Comparison of ENCODE assay signal across 18 cellular contexts in the genomic region with DNA sequence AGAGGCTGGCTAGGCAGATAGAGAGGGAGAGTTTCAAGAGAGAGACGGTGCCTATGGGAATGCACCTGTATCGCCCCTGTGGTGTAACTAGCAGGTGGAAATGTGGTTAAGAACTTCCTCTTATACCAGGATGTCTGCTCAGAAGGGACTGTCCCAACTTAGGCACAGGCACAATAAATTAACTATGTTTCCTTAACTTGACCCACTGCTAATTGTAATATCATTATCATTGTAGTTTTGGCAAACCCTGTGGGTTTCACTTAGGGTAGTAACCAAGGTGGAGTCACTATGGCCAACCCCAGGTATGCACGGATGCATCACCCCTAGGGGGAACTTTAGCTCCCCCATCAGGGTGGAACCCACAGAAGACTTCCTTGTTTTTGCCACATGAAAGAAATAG.
DNase-seq lines count a peak whose midpoint lies in the region; ATAC-seq and TF ChIP-seq lines count a peak whose summit lies in the region.
"Had no signal": no experiment of that assay in that cellular context is flagged by ENCODE, and none has a peak within 500 bp of the region (broad histone marks: within the 10 kb centered on the region; RNA-seq: fewer than 3 reads in every experiment).

No MANE protein-coding gene starts in this region.

- H3F3A ChIP-seq in SU-DHL-6 (ENCODE audit: insufficient read depth) = no peaks in the 10 kb centered on the region

- no peak for DNase-seq in activated T-cell treated with anti-CD3 and anti-CD28 coated beads, Interleukin-2, amount 50 U/mL, for 4 hours
- no peak for DNase-seq in activated T-cell treated with anti-CD3 and anti-CD28 coated beads, Interleukin-2, amount 50 U/mL, for 24 hours
- DNase-seq in MG63 (no peak), occipital lobe (lab: John Stamatoyannopoulos, UW) (no peak), COLO668 (lab: John Stamatoyannopoulos, UW; ENCODE audit: unreplicated experiment) (no peak)
- DNase-seq: NCI-H1105; NCI-H446 treated with DMSO at 0.1 percent for 48 hours; Peyer's patch; stimulated activated CD4-positive, alpha-beta T cell treated with anti-CD3 and anti-CD28 coated beads, Interleukin-12 subunit alpha, Interleukin-12 subunit beta, amount 100 ng/mL, for 4 hours; T-helper 1 cell had no signal

- H3K9me2 ChIP-seq in SU-DHL-6 (replicated peaks; ENCODE audit: insufficient read depth, low read length) = no peaks in the 10 kb centered on the region; the same call in 1 of the 2 replicates

- H3K36me3 ChIP-seq in SU-DHL-6 (ENCODE audit: low read length) (peaks cover 3% of the 10 kb centered on the region; the same call in 1 of the 2 replicates), MG63 (no peaks in the 10 kb centered on the region)
- H3K36me3 ChIP-seq: Peyer's patch had no signal

- peaks cover 10% of the 10 kb centered on the region for H3K4me1 Mint-ChIP-seq in activated T-cell treated with anti-CD3 and anti-CD28 coated beads, Interleukin-2, amount 50 U/mL, for 4 hours (ENCODE audit: low read depth)
- H3K4me1 Mint-ChIP-seq in activated T-cell treated with anti-CD3 and anti-CD28 coated beads, Interleukin-2, amount 50 U/mL, for 24 hours (ENCODE audit: low read depth) = peaks cover 8% of the 10 kb centered on the region
- H3K4me1 Mint-ChIP-seq: brain had no signal

- TF ChIP-seq CTCF in SU-DHL-6 (IDR thresholded peaks at IDR 0.05; ENCODE audit: insufficient read depth, low read length, poor library complexity, severe bottlenecking) = no peak

- no peak overlapping the region for H2AFZ ChIP-seq in SU-DHL-6 (ENCODE audit: low read depth, low read length, severe bottlenecking)
- H2AFZ ChIP-seq: parathyroid adenoma had no signal

- H3K9me3 ChIP-seq in SU-DHL-6 (ENCODE audit: insufficient read depth, low read length) (peaks cover 14% of the 10 kb centered on the region), MG63 (no peaks in the 10 kb centered on the region; the same call in 1 of the 2 replicates)
- H3K9me3 ChIP-seq: Peyer's patch had no signal

- ATAC-seq in activated T-cell treated with anti-CD3 and anti-CD28 coated beads, Interleukin-2, amount 50 U/mL, for 4 hours = peak; percentile 27 to 59
- ATAC-seq in HG02852 (IDR thresholded peaks at IDR 0.05; ENCODE audit: unreplicated experiment) = peak; percentile 76
- ATAC-seq in HG03025 (IDR thresholded peaks at IDR 0.05; ENCODE audit: low FRiP score, unreplicated experiment) = no peak

- H3K79me2 ChIP-seq in SU-DHL-6 (ENCODE audit: insufficient read depth, low read length) = no peaks in the 10 kb centered on the region
- H3K79me2 ChIP-seq: parathyroid adenoma had no signal

- no peaks in the 10 kb centered on the region for H4K20me1 ChIP-seq in SU-DHL-6 (ENCODE audit: low read depth, low read length)

- no peaks in the 10 kb centered on the region for H3K9me3 Mint-ChIP-seq in activated T-cell treated with anti-CD3 and anti-CD28 coated beads, Interleukin-2, amount 50 U/mL, for 4 hours
- no peaks in the 10 kb centered on the region for H3K9me3 Mint-ChIP-seq in activated T-cell treated with anti-CD3 and anti-CD28 coated beads, Interleukin-2, amount 50 U/mL, for 24 hours
- H3K9me3 Mint-ChIP-seq: activated T-helper 1 cell treated with anti-CD3 and anti-CD28 coated beads, Interleukin-12 subunit alpha, Interleukin-12 subunit beta, Interleukin-2, Interleukin-4 antibody, amounts not matched to agents 30 ng/mL and 10 ng/mL and 1 ng/mL, durations not matched to agents 14 hours and 24 hours and 36 hours had no signal

- no peaks in the 10 kb centered on the region for H3K36me3 Mint-ChIP-seq in activated T-cell treated with anti-CD3 and anti-CD28 coated beads, Interleukin-2, amount 50 U/mL, for 4 hours (ENCODE audit: insufficient read depth)
- H3K36me3 Mint-ChIP-seq in activated T-cell treated with anti-CD3 and anti-CD28 coated beads, Interleukin-2, amount 50 U/mL, for 24 hours (ENCODE audit: low read depth) = no peaks in the 10 kb centered on the region
- H3K36me3 Mint-ChIP-seq: mesothelial cell of epicardium, type B pancreatic cell had no signal

- H3K4me3 ChIP-seq in SU-DHL-6 (ENCODE audit: insufficient read depth, low read length, poor library complexity, severe bottlenecking) (no peak overlapping the region), MG63 (no peak overlapping the region)
- H3K4me3 ChIP-seq: Peyer's patch had no signal

- H3K4me2 ChIP-seq in SU-DHL-6 (ENCODE audit: low read depth, low read length, poor library complexity, severe bottlenecking) = no peak overlapping the region

- H3K27ac Mint-ChIP-seq in activated T-cell treated with anti-CD3 and anti-CD28 coated beads, Interleukin-2, amount 50 U/mL, for 24 hours = no peak overlapping the region
- H3K27ac Mint-ChIP-seq: activated T-helper 1 cell treated with anti-CD3 and anti-CD28 coated beads, Interleukin-12 subunit alpha, Interleukin-12 subunit beta, Interleukin-2, Interleukin-4 antibody, amounts not matched to agents 30 ng/mL and 10 ng/mL and 1 ng/mL, durations not matched to agents 14 hours and 24 hours and 36 hours; brain; mesothelial cell of epicardium; type B pancreatic cell had no signal

- no peak overlapping the region for H3K4me3 Mint-ChIP-seq in activated T-cell treated with anti-CD3 and anti-CD28 coated beads, Interleukin-2, amount 50 U/mL, for 4 hours
- no peak overlapping the region for H3K4me3 Mint-ChIP-seq in activated T-cell treated with anti-CD3 and anti-CD28 coated beads, Interleukin-2, amount 50 U/mL, for 24 hours
- H3K4me3 Mint-ChIP-seq: activated T-helper 1 cell treated with anti-CD3 and anti-CD28 coated beads, Interleukin-12 subunit alpha, Interleukin-12 subunit beta, Interleukin-2, Interleukin-4 antibody, amounts not matched to agents 30 ng/mL and 10 ng/mL and 1 ng/mL, durations not matched to agents 14 hours and 24 hours and 36 hours; brain; mesothelial cell of epicardium; type B pancreatic cell had no signal

- no peak overlapping the region for H3K9ac ChIP-seq in SU-DHL-6 (ENCODE audit: low read length)
- H3K9ac ChIP-seq: parathyroid adenoma had no signal

- H3K27me3 ChIP-seq in SU-DHL-6 (ENCODE audit: low read length) (no peaks in the 10 kb centered on the region), MG63 (no peaks in the 10 kb centered on the region)
- H3K27me3 ChIP-seq: Peyer's patch had no signal

- H3K27me3 Mint-ChIP-seq in activated T-cell treated with anti-CD3 and anti-CD28 coated beads, Interleukin-2, amount 50 U/mL, for 4 hours (ENCODE audit: low read depth) = no peaks in the 10 kb centered on the region
- no peaks in the 10 kb centered on the region for H3K27me3 Mint-ChIP-seq in activated T-cell treated with anti-CD3 and anti-CD28 coated beads, Interleukin-2, amount 50 U/mL, for 24 hours
- H3K27me3 Mint-ChIP-seq: brain, type B pancreatic cell had no signal

- peak overlapping the region; percentile 29; the same call in 1 of the 2 replicates for H3K27ac ChIP-seq in SU-DHL-6 (ENCODE audit: low read depth, low read length)
- H3K27ac ChIP-seq: parathyroid adenoma, Peyer's patch had no signal
